In the genomic region with DNA sequence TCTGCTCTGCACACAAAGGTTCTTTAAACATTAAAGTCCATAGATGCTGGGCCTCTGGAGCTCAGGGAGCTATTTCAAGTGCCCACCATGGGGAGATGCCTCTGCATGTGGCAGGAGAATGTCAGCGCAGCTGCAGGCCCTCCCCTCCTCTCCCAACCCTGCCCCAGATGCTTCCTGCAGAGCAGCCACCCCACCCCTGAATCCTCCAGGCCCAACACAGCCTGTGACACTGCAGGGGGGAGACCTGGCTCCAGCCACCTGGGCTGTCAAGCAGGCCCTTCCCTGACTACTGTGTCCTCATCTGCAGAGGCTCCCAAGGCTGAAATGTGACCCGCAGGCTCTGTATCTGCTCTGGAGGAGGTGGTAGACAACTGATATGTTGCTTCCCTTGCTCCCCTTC, we compare ENCODE assay signal across 26 cellular contexts.
"Had no signal": no experiment of that assay in that cellular context is flagged by ENCODE, and none has a peak within 500 bp of the region (broad histone marks: within the 10 kb centered on the region; RNA-seq: fewer than 3 reads in every experiment).

No MANE protein-coding gene starts in this region.

- H3K9me3 ChIP-seq: adrenal gland, Peyer's patch, SJSA1 had no signal

- H3K4me2 ChIP-seq: KMS-11 had no signal

- H3K27me3 ChIP-seq: Peyer's patch, SJSA1 had no signal

- H3K4me3 ChIP-seq: adrenal gland, Peyer's patch, SJSA1 had no signal

- H3K4me1 ChIP-seq: adrenal gland, Peyer's patch had no signal

- DNase-seq: activated CD4-positive, alpha-beta T cell treated with anti-CD3 and anti-CD28 coated beads for 48 hours; activated CD4-positive, alpha-beta T cell treated with anti-CD3 and anti-CD28 coated beads, Interleukin-2, amount 50 U/mL, for 4 hours; activated CD4-positive, CD25-positive, alpha-beta regulatory T cell treated with anti-CD3 and anti-CD28 coated beads, Interleukin-2, amount 50 U/mL, for 72 hours; activated CD8-positive, alpha-beta memory T cell treated with anti-CD3 and anti-CD28 coated beads, Interleukin-2, amount 50 U/mL, for 48 hours; activated CD8-positive, alpha-beta T cell treated with anti-CD3 and anti-CD28 coated beads, Interleukin-2, amount 10 ng/mL, durations not matched to agents 7 days and 5 days; activated naive CD4-positive, alpha-beta T cell treated with anti-CD3 and anti-CD28 coated beads, Interleukin-2, amount 50 U/mL, for 16 hours; activated naive CD8-positive, alpha-beta T cell treated with anti-CD3 and anti-CD28 coated beads, Interleukin-2, amount 10 ng/mL, durations not matched to agents 7 days and 5 days; activated T-cell treated with anti-CD3 and anti-CD28 coated beads, Interleukin-2, amount 50 U/mL, for 1 hour; anterior cingulate cortex; caudate nucleus; MM.1S; NCI-H1105; NCI-H1436; NCI-H187 treated with DMSO at 0.1 percent for 48 hours; NCI-H2081 treated with DMSO at 0.1 percent for 48 hours; NCI-H345; NCI-H510A; NCI-H526 treated with DMSO at 0.1 percent for 48 hours; NK-92 treated with Interleukin-12 subunit alpha and Interleukin-12 subunit beta, amount 100 ng/mL, for 24 hours; Peyer's patch; Right ventricle myocardium superior; SW 1271 had no signal

- H3K9ac ChIP-seq: KMS-11 had no signal

- H3K27ac ChIP-seq: adrenal gland, KMS-11, Peyer's patch, RWPE1, SJSA1 had no signal

- H3K36me3 ChIP-seq: adrenal gland, Peyer's patch, SJSA1 had no signal
